ENCODE assay signal across 18 cellular contexts in genomic region chr3:194332858-194333211, GRCh38. TPM values are rescaled to one million over a fixed set of nuclear protein-coding genes. Genes with fewer than 3 reads are reported as not detected.
DNase-seq lines count a peak whose midpoint lies in the region; ATAC-seq and TF ChIP-seq lines count a peak whose summit lies in the region.
"Had no signal": no experiment of that assay in that cellular context is flagged by ENCODE, and none has a peak within 500 bp of the region (broad histone marks: within the 10 kb centered on the region; RNA-seq: fewer than 3 reads in every experiment).

No MANE protein-coding gene starts in this region.

- H3K4me1 ChIP-seq in breast epithelium: peaks cover 0 to 4% of the 10 kb centered on the region in 2 donors

- no peaks in the 10 kb centered on the region for H3K36me3 Mint-ChIP-seq in MCF 10A (ENCODE audit: insufficient read depth, unreplicated experiment)
- H3K36me3 Mint-ChIP-seq in activated CD8-positive, alpha-beta T cell treated with anti-CD3 and anti-CD28 coated beads for 36 hours (ENCODE audit: low read depth): no peaks in the 10 kb centered on the region

- H3K9me3 Mint-ChIP-seq in MCF 10A (ENCODE audit: unreplicated experiment): no peaks in the 10 kb centered on the region
- no peaks in the 10 kb centered on the region for H3K9me3 Mint-ChIP-seq in activated CD8-positive, alpha-beta T cell treated with anti-CD3 and anti-CD28 coated beads for 36 hours

- no TSS peak for BruUV-seq in MCF 10A (replicated peaks; lab: Mats Ljungman, UMichigan)

- no peaks in the 10 kb centered on the region for H3K27me3 Mint-ChIP-seq in MCF 10A (ENCODE audit: insufficient read depth, unreplicated experiment)
- H3K27me3 Mint-ChIP-seq in activated CD8-positive, alpha-beta T cell treated with anti-CD3 and anti-CD28 coated beads for 36 hours: peaks cover 21% of the 10 kb centered on the region

- no peaks in the 10 kb centered on the region for H3K27me3 ChIP-seq in breast epithelium
- H3K27me3 ChIP-seq: ascending aorta had no signal

- no peak for DNase-seq in MCF 10A (ENCODE audit: unreplicated experiment)
- no peak for DNase-seq in breast epithelium (ENCODE audit: low spot score in 2 of 2)
- DNase-seq in activated CD8-positive, alpha-beta T cell treated with anti-CD3 and anti-CD28 coated beads for 36 hours: no peak
- DNase-seq in left lobe of liver (ENCODE audit: low spot score): peak; percentile 71
- no peak for DNase-seq in G401 (ENCODE audit: low spot score)
- DNase-seq in NCI-H1694 (lab: John Stamatoyannopoulos, UW): no peak
- DNase-seq in NCI-H1092 (lab: John Stamatoyannopoulos, UW): no peak
- DNase-seq in stimulated activated CD4-positive, alpha-beta T cell treated with anti-CD3 and anti-CD28 coated beads, Interleukin-2, amount 100 ng/mL, for 24 hours: no peak
- DNase-seq: dermis blood vessel endothelial cell; DMS53; MV-4-11; NCI-H2171 treated with DMSO at 0.1 percent for 48 hours; stimulated activated CD4-positive, alpha-beta T cell treated with anti-CD3 and anti-CD28 coated beads, Interleukin-15, amount 100 ng/mL, for 24 hours had no signal

- peak overlapping the region; percentile 77 for H3K4me3 Mint-ChIP-seq in MCF 10A (ENCODE audit: unreplicated experiment)
- peak overlapping the region; percentile 72 for H3K4me3 Mint-ChIP-seq in activated CD8-positive, alpha-beta T cell treated with anti-CD3 and anti-CD28 coated beads for 36 hours

- H3K4me1 Mint-ChIP-seq in MCF 10A (ENCODE audit: insufficient read depth, unreplicated experiment): peaks cover 28% of the 10 kb centered on the region
- H3K4me1 Mint-ChIP-seq in activated CD8-positive, alpha-beta T cell treated with anti-CD3 and anti-CD28 coated beads for 36 hours (ENCODE audit: low read depth): no peaks in the 10 kb centered on the region

- no peak overlapping the region for H3K27ac ChIP-seq in breast epithelium
- H3K27ac ChIP-seq: ascending aorta, prostate gland, thoracic aorta had no signal

- H3K36me3 ChIP-seq in breast epithelium: no peaks in the 10 kb centered on the region
- H3K36me3 ChIP-seq: ascending aorta, prostate gland, thoracic aorta had no signal

- no peak overlapping the region for H3K4me3 ChIP-seq in breast epithelium

- peak overlapping the region; percentile 90 for H3K27ac Mint-ChIP-seq in MCF 10A (ENCODE audit: low read depth, unreplicated experiment)
- no peak overlapping the region for H3K27ac Mint-ChIP-seq in activated CD8-positive, alpha-beta T cell treated with anti-CD3 and anti-CD28 coated beads for 36 hours

- CTCF ChIA-PET in MCF 10A (lab: Yijun Ruan, JAX): interaction anchor here (0.6 to 8.9 kb wide), 6 partner anchors 12 to 1355 kb away, joined by 3 to 88 read pairs (median 3); no protein-coding TSS in a partner anchor
- CTCF ChIA-PET in activated CD8-positive, alpha-beta T cell treated with anti-CD3 and anti-CD28 coated beads for 36 hours (lab: Charles Lee): interaction anchor here (1.0 to 5.7 kb wide), 13 partner anchors 9 to 392 kb away, joined by 3 to 126 read pairs (median 9); partner anchors contain the start of genes CPN2 and GP5

- in situ Hi-C loops in G401 (cut with HindIII; ENCODE audit: low sequenced_read_pairs): no loop called here

- POLR2A ChIA-PET in MCF 10A (lab: Yijun Ruan, JAX): interaction anchor here (0.5 to 5.1 kb wide), 6 partner anchors 10 to 552 kb away, joined by 3 to 36 read pairs (median 4); no protein-coding TSS in a partner anchor
- POLR2A ChIA-PET in activated CD8-positive, alpha-beta T cell treated with anti-CD3 and anti-CD28 coated beads for 36 hours (lab: Charles Lee): no interaction called here

- H3K9me3 ChIP-seq in breast epithelium: no peaks in the 10 kb centered on the region
- H3K9me3 ChIP-seq: ascending aorta, prostate gland, thoracic aorta had no signal

- ATAC-seq in activated CD8-positive, alpha-beta T cell treated with anti-CD3 and anti-CD28 coated beads for 36 hours: no peak
- peak; percentile 36 for ATAC-seq in left lobe of liver

- TF ChIP-seq POLR2A in breast epithelium (IDR thresholded peaks at IDR 0.05): no peak

- intact Hi-C loops in MCF 10A (cut with micrococcal nuclease) (loop anchor here (1.0 to 2.0 kb wide), 4 partner anchors 11 to 260 kb away; no protein-coding TSS in a partner anchor), breast epithelium (cut with DNase I; ENCODE audit: low total_unique reads) (loop anchor here (10.0 kb wide), 1 partner anchor 72 kb away; no protein-coding TSS in a partner anchor)
- intact Hi-C loops in activated CD8-positive, alpha-beta T cell treated with anti-CD3 and anti-CD28 coated beads for 36 hours (cut with micrococcal nuclease): no loop called here

- TF ChIP-seq CTCF in MCF 10A (IDR thresholded peaks at IDR 0.05; ENCODE audit: unreplicated experiment) (no peak), breast epithelium (IDR thresholded peaks at IDR 0.05) (no peak)
- no peak for TF ChIP-seq CTCF in activated CD8-positive, alpha-beta T cell treated with anti-CD3 and anti-CD28 coated beads for 36 hours (IDR thresholded peaks at IDR 0.05)

RNA-seq across cellular contexts. Expression of gene CPN2, which starts 18.3 kb away (rescaled TPM):
- total RNA-seq in MCF 10A (2022) (not detected in 2 replicates), breast epithelium (under 1 TPM in 1 of 3 donors, not detected in 2; 0.16 TPM), left lobe of liver (159 TPM)
- total RNA-seq in activated CD8-positive, alpha-beta T cell treated with anti-CD3 and anti-CD28 coated beads for 36 hours: not detected
- total RNA-seq in G401 (2014; rRNA removed; shearing (Covaris generic)): not detected in 2 replicates
- total RNA-seq: ascending aorta, dermis blood vessel endothelial cell, HT-29, lung microvascular endothelial cell, thoracic aorta had no signal

RNA-seq across cellular contexts. Expression of gene LRRC15, which starts 36.7 kb away (rescaled TPM):
- total RNA-seq in MCF 10A (2022) (not detected in 2 replicates), breast epithelium (under 1 TPM; 0.15 to 0.48 (median 0.33) TPM), left lobe of liver (not detected)
- total RNA-seq in activated CD8-positive, alpha-beta T cell treated with anti-CD3 and anti-CD28 coated beads for 36 hours: not detected
- 0.14 and 0.55 TPM in 2 replicates for total RNA-seq in G401 (2014; rRNA removed; shearing (Covaris generic))
- total RNA-seq: ascending aorta, HT-29 had no signal

Comparison
In these comparisons a context has a peak if more than half of its experiments do, and no peak if none do; other contexts are left out.
1. RNA of gene CPN2, which starts 18.3 kb away (total RNA-seq): 159 TPM in left lobe of liver (single experiment); not detected in MCF 10A, 0.16 TPM in breast epithelium, not detected in activated CD8-positive, alpha-beta T cell treated with anti-CD3 and anti-CD28 coated beads for 36 hours and not detected in G401; every median in the first group is over 100 times any median in the second.